Comparison of ENCODE assay signal across 19 cellular contexts in genomic region chr4:56200275-56200674, GRCh38.
"Had no signal": no experiment of that assay in that cellular context is flagged by ENCODE, and none has a peak within 500 bp of the region (broad histone marks: within the 10 kb centered on the region; RNA-seq: fewer than 3 reads in every experiment).

No MANE protein-coding gene starts in this region.

- H3K4me1 ChIP-seq: testis, upper lobe of left lung had no signal

- H3K9me3 ChIP-seq: sigmoid colon, testis, upper lobe of left lung had no signal

- H3K9me3 Mint-ChIP-seq: activated T-helper 1 cell treated with anti-CD3 and anti-CD28 coated beads, Interleukin-12 subunit alpha, Interleukin-12 subunit beta, Interleukin-2, Interleukin-4 antibody, amounts not matched to agents 30 ng/mL and 10 ng/mL and 1 ng/mL, durations not matched to agents 14 hours and 24 hours and 36 hours; effector memory CD8-positive, alpha-beta T cell; naive thymus-derived CD8-positive, alpha-beta T cell; stimulated activated effector memory CD8-positive, alpha-beta T cell treated with anti-CD3 and anti-CD28 coated beads, Interleukin-12 subunit alpha, Interleukin-12 subunit beta, amount 100 ng/mL, for 72 hours had no signal

- H3K36me3 Mint-ChIP-seq: activated naive CD8-positive, alpha-beta T cell; naive thymus-derived CD8-positive, alpha-beta T cell; stimulated activated effector memory CD8-positive, alpha-beta T cell treated with anti-CD3 and anti-CD28 coated beads, Interleukin-12 subunit alpha, Interleukin-12 subunit beta, amount 100 ng/mL, for 72 hours had no signal

- H3K27ac Mint-ChIP-seq: activated naive CD8-positive, alpha-beta T cell; activated T-helper 1 cell treated with anti-CD3 and anti-CD28 coated beads, Interleukin-12 subunit alpha, Interleukin-12 subunit beta, Interleukin-2, Interleukin-4 antibody, amounts not matched to agents 30 ng/mL and 10 ng/mL and 1 ng/mL, durations not matched to agents 14 hours and 24 hours and 36 hours; effector memory CD8-positive, alpha-beta T cell; naive thymus-derived CD8-positive, alpha-beta T cell; stimulated activated effector memory CD8-positive, alpha-beta T cell treated with anti-CD3 and anti-CD28 coated beads, Interleukin-12 subunit alpha, Interleukin-12 subunit beta, amount 100 ng/mL, for 72 hours had no signal

- ATAC-seq: effector memory CD8-positive, alpha-beta T cell; left cardiac atrium; naive thymus-derived CD8-positive, alpha-beta T cell; stimulated activated effector memory CD8-positive, alpha-beta T cell treated with anti-CD3 and anti-CD28 coated beads, Interleukin-12 subunit alpha, Interleukin-12 subunit beta, amount 100 ng/mL, for 72 hours had no signal

- H3K4me3 ChIP-seq: sigmoid colon, testis, upper lobe of left lung had no signal

- H3K4me1 Mint-ChIP-seq: naive thymus-derived CD8-positive, alpha-beta T cell; stimulated activated effector memory CD8-positive, alpha-beta T cell treated with anti-CD3 and anti-CD28 coated beads, Interleukin-12 subunit alpha, Interleukin-12 subunit beta, amount 100 ng/mL, for 72 hours had no signal

- H3K4me3 Mint-ChIP-seq: activated naive CD8-positive, alpha-beta T cell; activated T-helper 1 cell treated with anti-CD3 and anti-CD28 coated beads, Interleukin-12 subunit alpha, Interleukin-12 subunit beta, Interleukin-2, Interleukin-4 antibody, amounts not matched to agents 30 ng/mL and 10 ng/mL and 1 ng/mL, durations not matched to agents 14 hours and 24 hours and 36 hours; effector memory CD8-positive, alpha-beta T cell; naive thymus-derived CD8-positive, alpha-beta T cell; stimulated activated effector memory CD8-positive, alpha-beta T cell treated with anti-CD3 and anti-CD28 coated beads, Interleukin-12 subunit alpha, Interleukin-12 subunit beta, amount 100 ng/mL, for 72 hours had no signal

- H3K36me3 ChIP-seq: sigmoid colon, upper lobe of left lung had no signal

- H3K27ac ChIP-seq: epithelial cell of prostate, sigmoid colon, testis, upper lobe of left lung, WERI-Rb-1 had no signal

- DNase-seq: activated CD4-positive, alpha-beta T cell treated with anti-CD3 and anti-CD28 coated beads for 1 hour; activated gamma-delta T cell treated with Interleukin-2 at 50 U/mL for 16 hours; activated T-cell treated with anti-CD3 and anti-CD28 coated beads for 4 hours; effector memory CD8-positive, alpha-beta T cell; foreskin fibroblast; glutamatergic neuron; hippocampal formation; left cardiac atrium; mesenchymal stem cell; naive thymus-derived CD8-positive, alpha-beta T cell; sigmoid colon; stimulated activated CD4-positive, alpha-beta T cell treated with anti-CD3 and anti-CD28 coated beads, Interleukin-4, amount 100 ng/mL, for 24 hours; testis; upper lobe of left lung; WERI-Rb-1 had no signal

- H3K27me3 ChIP-seq: sigmoid colon, testis, upper lobe of left lung had no signal
